In genomic region chr2:48316753-48317750, GRCh38 we compare ENCODE assay signal across 11 cellular contexts.
DNase-seq lines count a peak whose midpoint lies in the region; ATAC-seq and TF ChIP-seq lines count a peak whose summit lies in the region.
"Had no signal": no experiment of that assay in that cellular context is flagged by ENCODE, and none has a peak within 500 bp of the region (broad histone marks: within the 10 kb centered on the region; RNA-seq: fewer than 3 reads in every experiment).

No MANE protein-coding gene starts in this region.

- no peaks in the 10 kb centered on the region for H3K9me3 Mint-ChIP-seq in activated T-cell treated with anti-CD3 and anti-CD28 coated beads, Interleukin-2, amount 50 U/mL, for 24 hours
- no peaks in the 10 kb centered on the region for H3K9me3 Mint-ChIP-seq in effector memory CD8-positive, alpha-beta T cell
- no peaks in the 10 kb centered on the region for H3K9me3 Mint-ChIP-seq in stimulated activated memory B cell treated with anti-CD40 and anti-IgM and Interleukin-4, amounts not matched to agents 10 μg/mL and 1 μg/mL and 100 μg/mL, for 72 hours

- peak overlapping the region; percentile 93 for H3K4me3 Mint-ChIP-seq in activated T-cell treated with anti-CD3 and anti-CD28 coated beads, Interleukin-2, amount 50 U/mL, for 24 hours
- H3K4me3 Mint-ChIP-seq in effector memory CD8-positive, alpha-beta T cell: peak overlapping the region; percentile 93 to 94
- H3K4me3 Mint-ChIP-seq in stimulated activated memory B cell treated with anti-CD40 and anti-IgM and Interleukin-4, amounts not matched to agents 10 μg/mL and 1 μg/mL and 100 μg/mL, for 72 hours: peak overlapping the region; percentile 69

- H3K36me3 ChIP-seq in RWPE2 (ENCODE audit: low read depth): no peaks in the 10 kb centered on the region; the same call in none of the 2 replicates
- H3K36me3 ChIP-seq: colonic mucosa had no signal

- no peak for TF ChIP-seq CTCF in RWPE2 (IDR thresholded peaks at IDR 0.05; ENCODE audit: poor library complexity, severe bottlenecking)

- H3K27me3 ChIP-seq in RWPE2 (ENCODE audit: insufficient read depth, poor library complexity, severe bottlenecking): no peaks in the 10 kb centered on the region
- H3K27me3 ChIP-seq: colonic mucosa had no signal

- no peak for ATAC-seq in RWPE2 (ENCODE audit: low read depth)
- no peak for ATAC-seq in effector memory CD8-positive, alpha-beta T cell (replicated peaks)
- no peak for ATAC-seq in stimulated activated memory B cell treated with anti-CD40 and anti-IgM and Interleukin-4, amounts not matched to agents 10 μg/mL and 1 μg/mL and 100 μg/mL, for 72 hours

- no peak for DNase-seq in activated T-cell treated with anti-CD3 and anti-CD28 coated beads, Interleukin-2, amount 50 U/mL, for 24 hours
- no peak for DNase-seq in activated T-cell treated with anti-CD3 and anti-CD28 coated beads, Interleukin-2, amount 50 U/mL, for 1 hour
- DNase-seq in RWPE2 (ENCODE audit: low spot score) (no peak), NCI-H82 treated with DMSO at 0.1 percent for 48 hours (lab: John Stamatoyannopoulos, UW; ENCODE audit: unreplicated experiment) (no peak), NCI-H2029 treated with DMSO at 0.1 percent for 48 hours (lab: John Stamatoyannopoulos, UW) (no peak), NCI-H2107 treated with DMSO at 0.1 percent for 48 hours (lab: John Stamatoyannopoulos, UW; ENCODE audit: unreplicated experiment) (no peak)
- DNase-seq in effector memory CD8-positive, alpha-beta T cell: no peak
- DNase-seq: colonic mucosa; H7; NK-92 treated with Interleukin-12 subunit alpha and Interleukin-12 subunit beta, amount 100 ng/mL, for 24 hours had no signal

- H3K4me1 ChIP-seq in RWPE2 (ENCODE audit: insufficient read depth, poor library complexity, severe bottlenecking): peaks cover 15% of the 10 kb centered on the region
- H3K4me1 ChIP-seq: colonic mucosa had no signal

- peak overlapping the region; percentile 92 for H3K27ac Mint-ChIP-seq in activated T-cell treated with anti-CD3 and anti-CD28 coated beads, Interleukin-2, amount 50 U/mL, for 24 hours
- H3K27ac Mint-ChIP-seq in effector memory CD8-positive, alpha-beta T cell: peak overlapping the region; percentile 50 to 96
- H3K27ac Mint-ChIP-seq in stimulated activated memory B cell treated with anti-CD40 and anti-IgM and Interleukin-4, amounts not matched to agents 10 μg/mL and 1 μg/mL and 100 μg/mL, for 72 hours: peak overlapping the region; percentile 100

- H3K9me3 ChIP-seq in RWPE2 (ENCODE audit: severe bottlenecking): peaks cover 3% of the 10 kb centered on the region
- H3K9me3 ChIP-seq: colonic mucosa had no signal

- H3K4me1 Mint-ChIP-seq in activated T-cell treated with anti-CD3 and anti-CD28 coated beads, Interleukin-2, amount 50 U/mL, for 24 hours (ENCODE audit: low read depth): peaks cover 42% of the 10 kb centered on the region
- H3K4me1 Mint-ChIP-seq in effector memory CD8-positive, alpha-beta T cell (ENCODE audit: low read depth in 2 of 2): peaks cover 36 to 47% of the 10 kb centered on the region in 2 donors
- H3K4me1 Mint-ChIP-seq in stimulated activated memory B cell treated with anti-CD40 and anti-IgM and Interleukin-4, amounts not matched to agents 10 μg/mL and 1 μg/mL and 100 μg/mL, for 72 hours: peaks cover 51% of the 10 kb centered on the region

- H3K36me3 Mint-ChIP-seq in activated T-cell treated with anti-CD3 and anti-CD28 coated beads, Interleukin-2, amount 50 U/mL, for 24 hours (ENCODE audit: low read depth): peaks cover 30% of the 10 kb centered on the region
- peaks cover 34% of the 10 kb centered on the region for H3K36me3 Mint-ChIP-seq in effector memory CD8-positive, alpha-beta T cell (ENCODE audit: insufficient read depth)
- H3K36me3 Mint-ChIP-seq in stimulated activated memory B cell treated with anti-CD40 and anti-IgM and Interleukin-4, amounts not matched to agents 10 μg/mL and 1 μg/mL and 100 μg/mL, for 72 hours: peaks cover 7% of the 10 kb centered on the region

- no peaks in the 10 kb centered on the region for H3K27me3 Mint-ChIP-seq in activated T-cell treated with anti-CD3 and anti-CD28 coated beads, Interleukin-2, amount 50 U/mL, for 24 hours
- H3K27me3 Mint-ChIP-seq in effector memory CD8-positive, alpha-beta T cell: no peaks in the 10 kb centered on the region
- no peaks in the 10 kb centered on the region for H3K27me3 Mint-ChIP-seq in stimulated activated memory B cell treated with anti-CD40 and anti-IgM and Interleukin-4, amounts not matched to agents 10 μg/mL and 1 μg/mL and 100 μg/mL, for 72 hours

- H3K4me3 ChIP-seq in RWPE2 (ENCODE audit: severe bottlenecking): no peak overlapping the region

- H3K27ac ChIP-seq in RWPE2 (ENCODE audit: poor library complexity, severe bottlenecking): peak overlapping the region; percentile 91
